In the genomic region with DNA sequence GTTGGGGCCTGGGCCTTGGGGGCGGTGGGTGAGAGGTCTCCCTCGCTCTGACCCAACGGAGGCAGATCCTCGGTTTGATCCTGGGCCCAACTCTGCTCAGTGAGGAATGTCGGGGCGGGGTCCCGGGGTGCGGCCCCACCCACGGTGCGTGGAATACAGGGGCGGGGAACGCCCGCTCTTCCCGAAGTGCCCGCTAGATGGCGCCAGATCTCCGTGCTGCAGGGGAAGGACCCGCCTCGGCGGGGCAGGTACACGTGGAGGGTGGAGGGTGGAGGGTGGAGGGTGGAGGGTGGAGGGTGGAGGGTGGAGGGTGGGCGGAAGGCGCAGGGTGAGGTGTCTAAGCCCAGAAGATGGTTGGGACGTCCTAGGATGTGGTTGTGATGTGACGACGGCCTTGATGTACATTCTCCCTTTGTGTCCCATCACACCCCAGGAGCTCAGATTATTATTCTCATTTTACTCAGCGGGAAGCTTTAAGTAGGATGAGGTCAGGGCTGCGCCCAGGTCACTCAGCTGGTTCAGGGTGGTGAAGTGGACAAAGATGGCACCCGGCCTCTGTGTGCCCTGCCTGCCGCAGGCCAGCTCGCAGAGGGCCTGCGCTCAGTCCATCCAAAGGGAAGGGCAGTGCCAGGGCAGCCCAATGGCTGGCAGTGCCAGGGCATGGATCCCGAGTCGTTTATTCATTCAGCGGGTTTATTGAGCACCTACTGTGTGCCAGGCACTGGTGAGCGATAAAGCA, we compare ENCODE assay signal across 8 cellular contexts. TPM values are rescaled to one million over a fixed set of nuclear protein-coding genes. Genes with fewer than 3 reads are reported as not detected.
DNase-seq lines count a peak whose midpoint lies in the region; ATAC-seq and TF ChIP-seq lines count a peak whose summit lies in the region.

No MANE protein-coding gene starts in this region.

- H3K27me3 ChIP-seq in lower lobe of right lung (ENCODE audit: low read depth): no peaks in the 10 kb centered on the region

- DNase-seq in A172 (ENCODE audit: low spot score): peak; percentile 74
- peak; percentile 33 for DNase-seq in NCI-H2227 treated with DMSO at 0.1 percent for 48 hours (lab: John Stamatoyannopoulos, UW)
- DNase-seq in activated CD4-positive, alpha-beta T cell treated with anti-CD3 and anti-CD28 coated beads, Interleukin-2, amount 10 ng/mL, durations not matched to agents 7 days and 5 days: peak; percentile 86
- peak; percentile 55 for DNase-seq in choroid plexus epithelial cell (ENCODE audit: low read depth)
- peak; percentile 88 for DNase-seq in lower lobe of right lung
- DNase-seq in stimulated activated CD8-positive, alpha-beta memory T cell treated with anti-CD3 and anti-CD28 coated beads, Interleukin-12 subunit alpha, Interleukin-12 subunit beta, amount 100 ng/mL, for 4 hours (ENCODE audit: low read depth): peak; percentile 71

- ATAC-seq in GM18498 (IDR thresholded peaks at IDR 0.05; ENCODE audit: unreplicated experiment) (peak; percentile 76), HG02943 (IDR thresholded peaks at IDR 0.05; ENCODE audit: low read depth, unreplicated experiment) (peak; percentile 62), lower lobe of right lung (peak; percentile 95 to 97)

- peaks cover 43% of the 10 kb centered on the region for H3K4me1 Mint-ChIP-seq in activated CD4-positive, alpha-beta T cell treated with anti-CD3 and anti-CD28 coated beads, Interleukin-2, amount 10 ng/mL, durations not matched to agents 7 days and 5 days

- H3K36me3 Mint-ChIP-seq in activated CD4-positive, alpha-beta T cell treated with anti-CD3 and anti-CD28 coated beads, Interleukin-2, amount 10 ng/mL, durations not matched to agents 7 days and 5 days (ENCODE audit: low read depth): no peaks in the 10 kb centered on the region

- H3K36me3 ChIP-seq in lower lobe of right lung: no peaks in the 10 kb centered on the region

- no peak overlapping the region for H3K27ac ChIP-seq in lower lobe of right lung

- TF ChIP-seq CTCF in choroid plexus epithelial cell (conservative IDR thresholded peaks at IDR 0.05; ENCODE audit: low read depth, low read length) (peak; percentile 80), lower lobe of right lung (IDR thresholded peaks at IDR 0.05) (peak; percentile 86)

- H3K4me3 Mint-ChIP-seq in activated CD4-positive, alpha-beta T cell treated with anti-CD3 and anti-CD28 coated beads, Interleukin-2, amount 10 ng/mL, durations not matched to agents 7 days and 5 days: peak overlapping the region; percentile 36

- peaks cover 4% of the 10 kb centered on the region for H3K4me1 ChIP-seq in lower lobe of right lung

- no peaks in the 10 kb centered on the region for H3K9me3 Mint-ChIP-seq in activated CD4-positive, alpha-beta T cell treated with anti-CD3 and anti-CD28 coated beads, Interleukin-2, amount 10 ng/mL, durations not matched to agents 7 days and 5 days

- H3K27ac Mint-ChIP-seq in activated CD4-positive, alpha-beta T cell treated with anti-CD3 and anti-CD28 coated beads, Interleukin-2, amount 10 ng/mL, durations not matched to agents 7 days and 5 days: peak overlapping the region; percentile 84

- intact Hi-C loops in lower lobe of right lung (cut with DNase I): no loop called here

- CTCF ChIA-PET in activated CD4-positive, alpha-beta T cell treated with anti-CD3 and anti-CD28 coated beads, Interleukin-2, amount 10 ng/mL, durations not matched to agents 7 days and 5 days (lab: Charles Lee): interaction anchor here (0.6 to 1.6 kb wide), 11 partner anchors 9 to 392 kb away, joined by 3 to 10 read pairs (median 3); a partner anchor contains a TSS

- no peaks in the 10 kb centered on the region for H3K9me3 ChIP-seq in lower lobe of right lung

- H3K27me3 Mint-ChIP-seq in activated CD4-positive, alpha-beta T cell treated with anti-CD3 and anti-CD28 coated beads, Interleukin-2, amount 10 ng/mL, durations not matched to agents 7 days and 5 days: no peaks in the 10 kb centered on the region

- H3K4me3 ChIP-seq in choroid plexus epithelial cell (ENCODE audit: low read depth, low read length) (peak overlapping the region; percentile 34), lower lobe of right lung (no peak overlapping the region)

- POLR2A ChIA-PET in activated CD4-positive, alpha-beta T cell treated with anti-CD3 and anti-CD28 coated beads, Interleukin-2, amount 10 ng/mL, durations not matched to agents 7 days and 5 days (lab: Charles Lee): interaction anchor here (0.5 to 0.6 kb wide), 2 partner anchors 325 to 387 kb away, joined by 3 to 4 read pairs; a partner anchor contains a TSS

RNA-seq across cellular contexts. Expression of a gene that starts 9.4 kb away (rescaled TPM):
- total RNA-seq in A172 (2014; rRNA removed; shearing (Covaris generic)): 2,916 and 3,804 TPM in 2 replicates
- total RNA-seq in activated CD4-positive, alpha-beta T cell treated with anti-CD3 and anti-CD28 coated beads, Interleukin-2, amount 10 ng/mL, durations not matched to agents 7 days and 5 days: 1,000 to 10,000 TPM; 2,151 to 2,478 TPM
- 1,651 TPM for total RNA-seq in lower lobe of right lung

RNA-seq across cellular contexts. Expression of a gene that starts 46.3 kb away (rescaled TPM):
- total RNA-seq in A172 (2014; rRNA removed; shearing (Covaris generic)): 1.1 TPM in 1 of 2 replicates, not detected in the other
- total RNA-seq in activated CD4-positive, alpha-beta T cell treated with anti-CD3 and anti-CD28 coated beads, Interleukin-2, amount 10 ng/mL, durations not matched to agents 7 days and 5 days: 100 to 1,000 TPM; 462 to 507 TPM
- total RNA-seq in lower lobe of right lung: 4,221 TPM

RNA-seq across cellular contexts. Expression of a gene that starts 48.9 kb away (rescaled TPM):
- total RNA-seq in A172 (2014; rRNA removed; shearing (Covaris generic)): 55.4 and 77.8 TPM in 2 replicates
- total RNA-seq in activated CD4-positive, alpha-beta T cell treated with anti-CD3 and anti-CD28 coated beads, Interleukin-2, amount 10 ng/mL, durations not matched to agents 7 days and 5 days: under 1 TPM; 0.50 to 0.71 TPM
- 117 TPM for total RNA-seq in lower lobe of right lung

Comparison
In these comparisons a context has a peak if more than half of its experiments do, and no peak if none do; other contexts are left out.
1. DNase-seq: peak in every context shown above with its lines; median percentile 88 in lower lobe of right lung; 86 in activated CD4-positive, alpha-beta T cell treated with anti-CD3 and anti-CD28 coated beads, Interleukin-2, amount 10 ng/mL, durations not matched to agents 7 days and 5 days; 74 in A172; 71 in stimulated activated CD8-positive, alpha-beta memory T cell treated with anti-CD3 and anti-CD28 coated beads, Interleukin-12 subunit alpha, Interleukin-12 subunit beta, amount 100 ng/mL, for 4 hours; 55 in choroid plexus epithelial cell; 33 in NCI-H2227 treated with DMSO at 0.1 percent for 48 hours.
2. RNA of a gene that starts 46.3 kb away (total RNA-seq): 4,221 TPM in lower lobe of right lung (single experiment) and 462 to 507 TPM in activated CD4-positive, alpha-beta T cell treated with anti-CD3 and anti-CD28 coated beads, Interleukin-2, amount 10 ng/mL, durations not matched to agents 7 days and 5 days; 1.1 TPM in A172; every median in the first group is over 100 times any median in the second.
3. RNA of a gene that starts 48.9 kb away (total RNA-seq): 117 TPM in lower lobe of right lung (single experiment) and 55.4 to 77.8 TPM in A172; 0.50 to 0.71 TPM in activated CD4-positive, alpha-beta T cell treated with anti-CD3 and anti-CD28 coated beads, Interleukin-2, amount 10 ng/mL, durations not matched to agents 7 days and 5 days; every median in the first group is over 10 times any median in the second.
4. Peak in every context shown above with its lines, with median percentiles within 50 percentile points of each other: ATAC-seq.